In the genomic region with DNA sequence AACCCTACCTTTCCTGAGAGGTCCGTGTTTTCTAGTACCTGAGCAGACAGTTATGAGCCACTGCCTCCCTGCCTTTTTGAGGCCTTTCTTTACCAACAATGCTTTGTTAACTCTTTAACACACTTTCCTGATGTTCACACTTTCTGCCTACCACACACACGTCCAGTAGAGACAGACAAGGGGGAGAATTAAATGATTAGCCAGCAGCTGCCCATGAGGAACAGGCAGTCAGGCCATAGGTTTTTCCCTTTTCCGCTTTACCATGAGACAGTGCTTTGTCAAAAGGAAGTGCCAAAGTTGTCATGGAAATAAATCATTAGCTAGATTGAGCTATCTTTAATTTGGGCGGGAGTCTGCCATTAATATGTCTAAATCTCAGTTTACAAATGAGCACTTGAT, we compare ENCODE assay signal across 14 cellular contexts.
DNase-seq lines count a peak whose midpoint lies in the region; ATAC-seq, FAIRE-seq and TF ChIP-seq lines count a peak whose summit lies in the region.
"Had no signal": no experiment of that assay in that cellular context is flagged by ENCODE, and none has a peak within 500 bp of the region (broad histone marks: within the 10 kb centered on the region; RNA-seq: fewer than 3 reads in every experiment).

No MANE protein-coding gene starts in this region.

- no peaks in the 10 kb centered on the region for H4K20me1 ChIP-seq in astrocyte (ENCODE audit: insufficient read depth, low read length)

- H3K4me3 ChIP-seq in astrocyte (ENCODE audit: insufficient read depth, low read depth, low read length) (no peak overlapping the region), lower lobe of right lung (no peak overlapping the region)

- intact Hi-C loops in lower lobe of right lung (cut with DNase I) = loop anchor here (10.0 kb wide), 1 partner anchor 94 kb away; no protein-coding TSS in a partner anchor

- peak overlapping the region; percentile 91 for H3K27ac Mint-ChIP-seq in stimulated activated naive CD8-positive, alpha-beta T cell treated with anti-CD3 and anti-CD28 coated beads, Interleukin-15, Interleukin-2, amounts not matched to agents 100 ng/mL and 50 ng/mL, for 24 hours
- H3K27ac Mint-ChIP-seq in astrocyte (ENCODE audit: unreplicated experiment) (peak overlapping the region; percentile 36), type B pancreatic cell (peak overlapping the region; percentile 27)

- H3K36me3 Mint-ChIP-seq in stimulated activated naive CD8-positive, alpha-beta T cell treated with anti-CD3 and anti-CD28 coated beads, Interleukin-15, Interleukin-2, amounts not matched to agents 100 ng/mL and 50 ng/mL, for 24 hours (ENCODE audit: low read depth) = peaks cover 2% of the 10 kb centered on the region
- H3K36me3 Mint-ChIP-seq in astrocyte (ENCODE audit: low read depth, unreplicated experiment) (peaks cover 2% of the 10 kb centered on the region), type B pancreatic cell (no peaks in the 10 kb centered on the region)

- H3K9me3 ChIP-seq in astrocyte (ENCODE audit: insufficient read depth, low read depth, low read length) (no peaks in the 10 kb centered on the region), lower lobe of right lung (no peaks in the 10 kb centered on the region)

- H3K36me3 ChIP-seq in astrocyte (ENCODE audit: insufficient read depth, low read length) (no peaks in the 10 kb centered on the region), lower lobe of right lung (no peaks in the 10 kb centered on the region)

- H3K4me2 ChIP-seq in astrocyte (ENCODE audit: low read length) = no peak overlapping the region

- H3K27ac ChIP-seq in astrocyte (ENCODE audit: low read depth, low read length) = peak overlapping the region; percentile 21
- H3K27ac ChIP-seq in lower lobe of right lung = peak overlapping the region; percentile 22

- ATAC-seq in stimulated activated naive CD8-positive, alpha-beta T cell treated with anti-CD3 and anti-CD28 coated beads, Interleukin-15, Interleukin-2, amounts not matched to agents 100 U/mL and 50 U/mL, for 24 hours = no peak
- ATAC-seq in lower lobe of right lung (no peak), HG03354 (IDR thresholded peaks at IDR 0.05; ENCODE audit: poor library complexity, severe bottlenecking, unreplicated experiment) (no peak)
- ATAC-seq: right cardiac atrium had no signal

- no peaks in the 10 kb centered on the region for H3K27me3 Mint-ChIP-seq in stimulated activated naive CD8-positive, alpha-beta T cell treated with anti-CD3 and anti-CD28 coated beads, Interleukin-15, Interleukin-2, amounts not matched to agents 100 ng/mL and 50 ng/mL, for 24 hours
- H3K27me3 Mint-ChIP-seq in astrocyte (ENCODE audit: low read depth, unreplicated experiment) (no peaks in the 10 kb centered on the region), type B pancreatic cell (no peaks in the 10 kb centered on the region)

- no peaks in the 10 kb centered on the region for H3K9me3 Mint-ChIP-seq in stimulated activated naive CD8-positive, alpha-beta T cell treated with anti-CD3 and anti-CD28 coated beads, Interleukin-15, Interleukin-2, amounts not matched to agents 100 ng/mL and 50 ng/mL, for 24 hours
- H3K9me3 Mint-ChIP-seq in astrocyte (ENCODE audit: unreplicated experiment) (no peaks in the 10 kb centered on the region), type B pancreatic cell (no peaks in the 10 kb centered on the region)

- DNase-seq in stimulated activated naive CD8-positive, alpha-beta T cell treated with anti-CD3 and anti-CD28 coated beads, Interleukin-15, Interleukin-2, amounts not matched to agents 100 U/mL and 50 U/mL, for 24 hours = no peak
- DNase-seq in astrocyte (ENCODE audit: low read depth) = no peak
- DNase-seq in lower lobe of right lung = no peak
- DNase-seq in type B pancreatic cell (ENCODE audit: extremely low spot score, unreplicated experiment) = no peak
- no peak for DNase-seq in amniotic stem cell (lab: John Stamatoyannopoulos, UW)
- no peak for DNase-seq in NCI-H345 (lab: John Stamatoyannopoulos, UW)
- DNase-seq: central memory CD4-positive, alpha-beta T cell; NCI-H1048; NCI-H524; right cardiac atrium; stimulated activated CD4-positive, alpha-beta T cell treated with anti-CD3 and anti-CD28 coated beads, Interleukin-4, amount 100 ng/mL, for 4 hours had no signal

- TF ChIP-seq CTCF in astrocyte (IDR thresholded peaks at IDR 0.05; ENCODE audit: insufficient read depth, low read depth, low read length) (no peak), lower lobe of right lung (IDR thresholded peaks at IDR 0.05) (no peak), type B pancreatic cell (conservative IDR thresholded peaks at IDR 0.05) (no peak)

- FAIRE-seq in astrocyte (lab: Jason Lieb, UNC) = no peak
- FAIRE-seq: G401.6 had no signal

- peak overlapping the region; percentile 60 for H3K4me3 Mint-ChIP-seq in stimulated activated naive CD8-positive, alpha-beta T cell treated with anti-CD3 and anti-CD28 coated beads, Interleukin-15, Interleukin-2, amounts not matched to agents 100 ng/mL and 50 ng/mL, for 24 hours
- H3K4me3 Mint-ChIP-seq in astrocyte (ENCODE audit: unreplicated experiment) (no peak overlapping the region), type B pancreatic cell (peak overlapping the region; percentile 7)

- H2AFZ ChIP-seq in astrocyte (ENCODE audit: low read depth, low read length) = no peak overlapping the region

- H3K79me2 ChIP-seq in astrocyte (ENCODE audit: insufficient read depth, low read length) = no peaks in the 10 kb centered on the region

- H3K9ac ChIP-seq in astrocyte (ENCODE audit: low read length) = peak overlapping the region; percentile 3

- H3K4me1 ChIP-seq in astrocyte (ENCODE audit: insufficient read depth, low read length) (peaks cover 25% of the 10 kb centered on the region), lower lobe of right lung (peaks cover 51% of the 10 kb centered on the region)

- H3K27me3 ChIP-seq in astrocyte (ENCODE audit: insufficient read depth, low read length) = no peaks in the 10 kb centered on the region
- H3K27me3 ChIP-seq in lower lobe of right lung (ENCODE audit: low read depth) = no peaks in the 10 kb centered on the region

- H3K4me1 Mint-ChIP-seq in stimulated activated naive CD8-positive, alpha-beta T cell treated with anti-CD3 and anti-CD28 coated beads, Interleukin-15, Interleukin-2, amounts not matched to agents 100 ng/mL and 50 ng/mL, for 24 hours (ENCODE audit: low read depth) = peaks cover 92% of the 10 kb centered on the region
- H3K4me1 Mint-ChIP-seq in astrocyte (ENCODE audit: low read depth, unreplicated experiment) (peaks cover 19% of the 10 kb centered on the region), type B pancreatic cell (ENCODE audit: unreplicated experiment) (peaks cover 25% of the 10 kb centered on the region)

Comparison
In these comparisons a context has a peak if more than half of its experiments do, and no peak if none do; other contexts are left out.
1. H3K27ac Mint-ChIP-seq: peak in every context shown above with its lines; median percentile 91 in stimulated activated naive CD8-positive, alpha-beta T cell treated with anti-CD3 and anti-CD28 coated beads, Interleukin-15, Interleukin-2, amounts not matched to agents 100 ng/mL and 50 ng/mL, for 24 hours; 36 in astrocyte; 27 in type B pancreatic cell.